10 cellular contexts compared by ENCODE assay signal in the genomic region with DNA sequence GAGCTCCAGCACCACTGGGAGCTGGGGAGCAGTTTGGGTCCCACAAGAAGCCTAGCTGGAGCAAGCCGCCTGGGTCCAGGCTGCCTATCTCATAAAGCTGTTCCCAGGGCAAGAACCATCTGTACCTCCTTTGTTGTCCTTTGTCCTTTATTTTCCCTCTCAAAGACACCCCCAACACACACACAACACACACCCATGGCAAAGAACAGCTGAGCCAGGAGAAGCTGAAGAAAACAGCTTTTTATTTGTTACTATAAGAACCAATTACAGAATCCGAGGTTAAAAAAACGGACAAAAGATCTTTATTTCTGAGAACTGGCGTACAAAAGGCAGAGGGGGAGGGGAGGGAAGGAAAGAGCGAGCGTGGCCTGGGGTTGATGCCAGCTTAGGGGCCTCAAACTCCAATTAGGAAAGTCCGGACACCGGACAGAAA. TPM values are rescaled to one million over a fixed set of nuclear protein-coding genes. Genes with fewer than 3 reads are reported as not detected.
DNase-seq lines count a peak whose midpoint lies in the region; ATAC-seq, FAIRE-seq and TF ChIP-seq lines count a peak whose summit lies in the region.
"Had no signal": no experiment of that assay in that cellular context is flagged by ENCODE, and none has a peak within 500 bp of the region (broad histone marks: within the 10 kb centered on the region; RNA-seq: fewer than 3 reads in every experiment).

No MANE protein-coding gene starts in this region.

- TF ChIP-seq CTCF in MCF 10A (IDR thresholded peaks at IDR 0.05; ENCODE audit: unreplicated experiment) (no peak), mammary epithelial cell (conservative IDR thresholded peaks at IDR 0.05 in 1 of 2, IDR thresholded peaks at IDR 0.05 in 1 of 2; ENCODE audit: extremely low read depth in 1 of 2, insufficient read depth in 1 of 2, low read depth in 1 of 2, low read length in 2 of 2) (no peak), astrocyte (IDR thresholded peaks at IDR 0.05; ENCODE audit: insufficient read depth, low read depth, low read length) (no peak), transverse colon (IDR thresholded peaks at IDR 0.05) (no peak)

- H3K27me3 ChIP-seq in mammary epithelial cell (ENCODE audit: insufficient read depth, low read length), result no peaks in the 10 kb centered on the region
- no peaks in the 10 kb centered on the region for H3K27me3 ChIP-seq in astrocyte (ENCODE audit: insufficient read depth, low read length)
- H3K27me3 ChIP-seq in transverse colon, result no peaks in the 10 kb centered on the region

- TF ChIP-seq POLR2A in transverse colon (IDR thresholded peaks at IDR 0.05), result no peak

- H3K4me3 ChIP-seq in mammary epithelial cell (replicated peaks in 1 of 3; ENCODE audit: insufficient read depth in 1 of 3, low read depth in 2 of 3, low read length in 3 of 3) (no peak overlapping the region), astrocyte (ENCODE audit: insufficient read depth, low read depth, low read length) (no peak overlapping the region), transverse colon (no peak overlapping the region)

- H3K9ac ChIP-seq in mammary epithelial cell (ENCODE audit: insufficient read depth, low read length), result no peak overlapping the region
- peak overlapping the region; percentile 82 for H3K9ac ChIP-seq in astrocyte (ENCODE audit: low read length)
- H3K9ac ChIP-seq: parathyroid adenoma had no signal

- no peaks in the 10 kb centered on the region for H4K20me1 ChIP-seq in mammary epithelial cell (ENCODE audit: insufficient read depth, low read length)
- H4K20me1 ChIP-seq in astrocyte (ENCODE audit: insufficient read depth, low read length), result peaks cover 46% of the 10 kb centered on the region

- peak overlapping the region; percentile 27 for H3K27ac Mint-ChIP-seq in MCF 10A (ENCODE audit: low read depth, unreplicated experiment)
- peak overlapping the region; percentile 34 for H3K27ac Mint-ChIP-seq in astrocyte (ENCODE audit: unreplicated experiment)

- H3K79me2 ChIP-seq in mammary epithelial cell (ENCODE audit: insufficient read depth, low read length), result peaks cover 52% of the 10 kb centered on the region
- H3K79me2 ChIP-seq in astrocyte (ENCODE audit: insufficient read depth, low read length), result peaks cover 44% of the 10 kb centered on the region
- H3K79me2 ChIP-seq: parathyroid adenoma had no signal

- H3K9me3 Mint-ChIP-seq in MCF 10A (ENCODE audit: unreplicated experiment), result no peaks in the 10 kb centered on the region
- no peaks in the 10 kb centered on the region for H3K9me3 Mint-ChIP-seq in astrocyte (ENCODE audit: unreplicated experiment)

- peaks cover 84% of the 10 kb centered on the region for H3K36me3 Mint-ChIP-seq in MCF 10A (ENCODE audit: insufficient read depth, unreplicated experiment)
- H3K36me3 Mint-ChIP-seq in astrocyte (ENCODE audit: low read depth, unreplicated experiment), result peaks cover 38% of the 10 kb centered on the region

- POLR2A ChIA-PET in MCF 10A (lab: Yijun Ruan, JAX), result interaction anchor here (0.7 to 6.6 kb wide), 15 partner anchors 8 to 622 kb away, joined by 3 to 164 read pairs (median 35); a partner anchor contains a TSS

- intact Hi-C loops in MCF 10A (cut with micrococcal nuclease), result loop anchor here (2.0 to 5.0 kb wide), 2 partner anchors 20 to 79 kb away; a partner anchor contains a TSS
- intact Hi-C loops in mammary epithelial cell (cut with micrococcal nuclease), result loop anchor here (1.0 to 5.0 kb wide), 7 partner anchors 20 to 269 kb away; a partner anchor contains a TSS
- intact Hi-C loops in transverse colon (cut with DNase I; ENCODE audit: low total_unique reads), result no loop called here
- intact Hi-C loops in left colon (cut with DNase I, micrococcal nuclease), result loop anchor here in 1 of 2 donors (10.0 kb wide), 1 partner anchor 102 kb away; no protein-coding TSS in a partner anchor

- peaks cover 34% of the 10 kb centered on the region for H3K36me3 ChIP-seq in mammary epithelial cell (ENCODE audit: insufficient read depth, low read length)
- H3K36me3 ChIP-seq in astrocyte (ENCODE audit: insufficient read depth, low read length), result peaks cover 39% of the 10 kb centered on the region
- peaks cover 0 to 51% (median 25%) of the 10 kb centered on the region in 4 donors for H3K36me3 ChIP-seq in transverse colon

- BruUV-seq in MCF 10A (replicated peaks; lab: Mats Ljungman, UMichigan) (no TSS peak), mammary epithelial cell (replicated peaks; lab: Mats Ljungman, UMichigan) (no TSS peak)

- peaks cover 17% of the 10 kb centered on the region for H3K4me1 Mint-ChIP-seq in MCF 10A (ENCODE audit: insufficient read depth, unreplicated experiment)
- peaks cover 7% of the 10 kb centered on the region for H3K4me1 Mint-ChIP-seq in astrocyte (ENCODE audit: low read depth, unreplicated experiment)

- ATAC-seq in GM18873 (IDR thresholded peaks at IDR 0.05; ENCODE audit: low FRiP score, unreplicated experiment), result no peak
- ATAC-seq in left colon, result no peak
- ATAC-seq: activated CD4-positive, CD25-positive, alpha-beta regulatory T cell treated with anti-CD3 and anti-CD28 coated beads, Interleukin-2, amount 50 U/mL, for 24 hours had no signal

- CTCF ChIA-PET in MCF 10A (lab: Yijun Ruan, JAX) (interaction anchor here (0.6 to 3.9 kb wide), 19 partner anchors 14 to 212 kb away, joined by 3 to 39 read pairs (median 4); a partner anchor contains a TSS), mammary epithelial cell (lab: Charles Lee; ENCODE audit: low non-redundant PET) (no interaction called here)

- H3K4me1 ChIP-seq in mammary epithelial cell (ENCODE audit: insufficient read depth, low read length) (peaks cover 17% of the 10 kb centered on the region), astrocyte (ENCODE audit: insufficient read depth, low read length) (peaks cover 10% of the 10 kb centered on the region), transverse colon (peaks cover 16 to 37% (median 24%) of the 10 kb centered on the region in 4 donors)

- DNase-seq in MCF 10A (ENCODE audit: unreplicated experiment), result no peak
- no peak for DNase-seq in mammary epithelial cell
- DNase-seq in astrocyte (ENCODE audit: low read depth), result no peak
- peak; percentile 63 for DNase-seq in midbrain (lab: John Stamatoyannopoulos, UW)
- no peak for DNase-seq in transverse colon
- no peak for DNase-seq in left colon
- DNase-seq in NCI-H748 treated with DMSO at 0.1 percent for 48 hours (lab: John Stamatoyannopoulos, UW), result no peak

- no peak for FAIRE-seq in astrocyte (lab: Jason Lieb, UNC)

- dilution Hi-C loops in mammary epithelial cell (cut with HindIII; ENCODE audit: low sequenced_read_pairs), result no loop called here

- H3K9me3 ChIP-seq in mammary epithelial cell (replicated peaks; ENCODE audit: insufficient read depth, low read length) (no peaks in the 10 kb centered on the region), astrocyte (ENCODE audit: insufficient read depth, low read depth, low read length) (no peaks in the 10 kb centered on the region), transverse colon (no peaks in the 10 kb centered on the region)

- H3K27me3 Mint-ChIP-seq in MCF 10A (ENCODE audit: insufficient read depth, unreplicated experiment) (no peaks in the 10 kb centered on the region), astrocyte (ENCODE audit: low read depth, unreplicated experiment) (no peaks in the 10 kb centered on the region)

- H3K4me3 Mint-ChIP-seq in MCF 10A (ENCODE audit: unreplicated experiment) (no peak overlapping the region), astrocyte (ENCODE audit: unreplicated experiment) (peak overlapping the region; percentile 64)

- in situ Hi-C loops in mammary epithelial cell (cut with MboI; ENCODE audit: low sequenced_read_pairs in 2 of 2) (loop anchor here in 1 of 2 donors (5.0 kb wide), 1 partner anchor 79 kb away; a partner anchor contains a TSS), transverse colon (cut with MboI; ENCODE audit: low pct_ligation_motif_present in 1 of 4, low pct_unique_long_range_greater_than_20kb in 1 of 4, low sequenced_read_pairs in 3 of 4) (loop anchor here in 1 of 4 donors (10.0 to 25.0 kb wide), 2 partner anchors 102 to 269 kb away; no protein-coding TSS in a partner anchor)

- WGBS in mammary epithelial cell (ENCODE audit: low coverage, missing lambda C conversion rate), result 50% methylated on average over 4 of the region's 8 CpGs
- 53 to 75% methylated on average over 7 to 8 of the region's 8 CpGs for WGBS in transverse colon (ENCODE audit: low coverage in 1 of 2), 2 donors

- no peak overlapping the region for H3K4me2 ChIP-seq in mammary epithelial cell (ENCODE audit: insufficient read depth, low read depth, low read length)
- H3K4me2 ChIP-seq in astrocyte (ENCODE audit: low read length), result no peak overlapping the region

- TF ChIP-seq EP300 in transverse colon (IDR thresholded peaks at IDR 0.05; ENCODE audit: low read depth), result no peak

- H3K27ac ChIP-seq in mammary epithelial cell (ENCODE audit: insufficient read depth, low read depth, low read length) (no peak overlapping the region), astrocyte (ENCODE audit: low read depth, low read length) (no peak overlapping the region), transverse colon (peak overlapping the region; percentile 93 to 98 (median 96))

- H2AFZ ChIP-seq in mammary epithelial cell (ENCODE audit: low read depth, low read length), result no peak overlapping the region
- no peak overlapping the region for H2AFZ ChIP-seq in astrocyte (ENCODE audit: low read depth, low read length)

RNA-seq across cellular contexts. Expression of a gene that starts 1.7 kb away (rescaled TPM):
- total RNA-seq in MCF 10A (2022) (26.0 and 28.3 TPM in 2 replicates), mammary epithelial cell (10 to 100 TPM in 1 of 2 donors, 1 to 10 TPM in 1; 7.8 to 18.5 TPM), astrocyte (16.8 and 18.3 TPM in 2 replicates), transverse colon (10 to 100 TPM in 2 of 4 donors, 1 to 10 TPM in 2; 6.0 to 12.4 (median 9.8) TPM), left colon (10 to 100 TPM; 14.0 to 14.7 TPM)
- polyA plus RNA-seq in mammary epithelial cell, result 12.2 TPM
- polyA minus RNA-seq in mammary epithelial cell, result 11.7 TPM

RNA-seq across cellular contexts. Expression of a gene that starts 8.7 kb away (rescaled TPM):
- total RNA-seq in MCF 10A (2022), result 139 and 176 TPM in 2 replicates
- 100 to 1,000 TPM; 157 to 169 TPM for total RNA-seq in mammary epithelial cell
- 39.3 TPM for polyA plus RNA-seq in mammary epithelial cell
- polyA minus RNA-seq in mammary epithelial cell, result 227 TPM
- 123 and 136 TPM in 2 replicates for total RNA-seq in astrocyte
- 10 to 100 TPM; 42.0 to 80.1 (median 62.1) TPM for total RNA-seq in transverse colon
- total RNA-seq in left colon, result 10 to 100 TPM; 84.5 to 96.6 TPM

RNA-seq across cellular contexts. Expression of a gene that starts 19.3 kb away (rescaled TPM):
- total RNA-seq in MCF 10A (2022) (1,510 and 1,855 TPM in 2 replicates), mammary epithelial cell (1,000 to 10,000 TPM; 1,183 to 1,218 TPM), astrocyte (1,185 and 1,298 TPM in 2 replicates), transverse colon (1,000 to 10,000 TPM in 3 of 4 donors, 100 to 1,000 TPM in 1; 337 to 1,276 (median 1,207) TPM), left colon (1,000 to 10,000 TPM; 1,192 to 1,207 TPM)
- polyA plus RNA-seq in mammary epithelial cell, result 1,634 TPM
- 1,987 TPM for polyA minus RNA-seq in mammary epithelial cell

RNA-seq across cellular contexts. Expression of a gene that starts 19.6 kb away (rescaled TPM):
- total RNA-seq in MCF 10A (2022) (33.9 and 43.7 TPM in 2 replicates), mammary epithelial cell (10 to 100 TPM; 21.0 to 46.6 TPM), astrocyte (25.5 and 29.8 TPM in 2 replicates), transverse colon (10 to 100 TPM; 35.0 to 61.1 (median 44.9) TPM), left colon (10 to 100 TPM; 45.4 to 57.9 TPM)
- polyA plus RNA-seq in mammary epithelial cell, result 20.7 TPM
- polyA minus RNA-seq in mammary epithelial cell, result 25.2 TPM

RNA-seq across cellular contexts. Expression of a gene that starts 20.1 kb away (rescaled TPM):
- total RNA-seq in MCF 10A (2022) (2.5 and 2.9 TPM in 2 replicates), mammary epithelial cell (1 to 10 TPM; 2.3 TPM), astrocyte (0.79 and 1.3 TPM in 2 replicates), transverse colon (1 to 10 TPM in 2 of 4 donors, not detected in 2; 5.3 to 5.6 TPM), left colon (1 to 10 TPM; 2.0 to 3.2 TPM)
- 2.1 TPM for polyA plus RNA-seq in mammary epithelial cell
- not detected for polyA minus RNA-seq in mammary epithelial cell

Comparison
In these comparisons a context has a peak if more than half of its experiments do, and no peak if none do; other contexts are left out.
1. H3K27ac ChIP-seq: peak in transverse colon (4 of 4); none in mammary epithelial cell (single experiment) and astrocyte (single experiment).